In the genomic region with DNA sequence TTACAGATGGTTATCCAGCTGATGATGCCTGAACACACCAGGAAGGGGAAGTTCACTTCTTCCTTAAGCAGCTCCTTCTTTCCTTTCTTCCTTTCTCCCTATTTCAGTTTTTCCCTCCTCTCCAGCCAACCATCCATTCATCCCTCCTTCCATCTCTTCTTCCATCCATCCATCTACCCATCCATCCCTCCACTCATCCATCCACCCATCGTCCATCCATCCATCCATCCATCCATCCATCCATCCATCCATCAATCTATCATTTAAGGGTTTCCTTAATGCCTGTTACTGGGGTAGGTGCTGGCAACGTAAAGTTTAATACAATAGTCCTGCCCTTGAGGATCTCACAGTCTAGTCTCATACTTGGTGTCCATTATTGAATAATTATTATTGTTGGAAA, we compare ENCODE assay signal across 17 cellular contexts. TPM values are rescaled to one million over a fixed set of nuclear protein-coding genes. Genes with fewer than 3 reads are reported as not detected.
A peak's percentile ranks its signal among the peaks of the same experiment; 100 is the strongest.
DNase-seq lines count a peak whose midpoint lies in the region; ATAC-seq, FAIRE-seq and TF ChIP-seq lines count a peak whose summit lies in the region.
"Had no signal": no experiment of that assay in that cellular context is flagged by ENCODE, and none has a peak within 500 bp of the region (broad histone marks: within the 10 kb centered on the region; RNA-seq: fewer than 3 reads in every experiment).

No MANE protein-coding gene starts in this region.

- no peak for TF ChIP-seq POLR2A in breast epithelium (IDR thresholded peaks at IDR 0.05)
- no peak for TF ChIP-seq POLR2A in H54 (IDR thresholded peaks at IDR 0.05; ENCODE audit: low read depth, low read length)
- TF ChIP-seq POLR2A in spleen (IDR thresholded peaks at IDR 0.05) = no peak
- TF ChIP-seq POLR2A in thyroid gland (IDR thresholded peaks at IDR 0.05) = no peak

- POLR2A ChIA-PET in MCF 10A (lab: Yijun Ruan, JAX) = interaction anchor here (0.8 to 2.3 kb wide), 6 partner anchors 9 to 140 kb away, joined by 3 to 17 read pairs (median 6); partner anchors contain the start of gene C1orf21
- POLR2A ChIA-PET in activated CD4-positive, alpha-beta T cell treated with anti-CD3 and anti-CD28 coated beads, Interleukin-2, amount 10 ng/mL, durations not matched to agents 7 days and 5 days (lab: Charles Lee) = no interaction called here

- no peak for DNase-seq in MCF 10A (ENCODE audit: unreplicated experiment)
- DNase-seq in breast epithelium (ENCODE audit: low spot score in 2 of 2) = no peak
- no peak for DNase-seq in foreskin keratinocyte
- no peak for DNase-seq in mesothelial cell of epicardium (ENCODE audit: low spot score in 2 of 2, unreplicated experiment in 2 of 2)
- DNase-seq in H54 (ENCODE audit: insufficient read length, low spot score) = no peak
- no peak for DNase-seq in activated CD4-positive, alpha-beta T cell treated with anti-CD3 and anti-CD28 coated beads, Interleukin-2, amount 10 ng/mL, durations not matched to agents 7 days and 5 days
- no peak for DNase-seq in spleen
- no peak for DNase-seq in thyroid gland
- DNase-seq: 8988T; AML-193; CD4-positive, alpha-beta T cell; DMS79; H9 had no signal

- CTCF ChIA-PET in MCF 10A (lab: Yijun Ruan, JAX) = interaction anchor here (0.5 to 0.8 kb wide), 3 partner anchors 11 to 208 kb away, joined by 3 to 4 read pairs (median 3); no protein-coding TSS in a partner anchor
- CTCF ChIA-PET in activated CD4-positive, alpha-beta T cell treated with anti-CD3 and anti-CD28 coated beads, Interleukin-2, amount 10 ng/mL, durations not matched to agents 7 days and 5 days (lab: Charles Lee) = no interaction called here

- H3K27ac Mint-ChIP-seq in MCF 10A (ENCODE audit: low read depth, unreplicated experiment) = peak overlapping the region; percentile 17
- H3K27ac Mint-ChIP-seq in mesothelial cell of epicardium = peak overlapping the region; percentile 77
- no peak overlapping the region for H3K27ac Mint-ChIP-seq in activated CD4-positive, alpha-beta T cell treated with anti-CD3 and anti-CD28 coated beads, Interleukin-2, amount 10 ng/mL, durations not matched to agents 7 days and 5 days
- H3K27ac Mint-ChIP-seq: CD4-positive, alpha-beta T cell; GM23338; H9 had no signal

- H3K27me3 Mint-ChIP-seq in MCF 10A (ENCODE audit: insufficient read depth, unreplicated experiment) (no peaks in the 10 kb centered on the region), mesothelial cell of epicardium (ENCODE audit: low read depth) (no peaks in the 10 kb centered on the region)
- H3K27me3 Mint-ChIP-seq in activated CD4-positive, alpha-beta T cell treated with anti-CD3 and anti-CD28 coated beads, Interleukin-2, amount 10 ng/mL, durations not matched to agents 7 days and 5 days = no peaks in the 10 kb centered on the region

- H3K4me3 Mint-ChIP-seq in MCF 10A (ENCODE audit: unreplicated experiment) (no peak overlapping the region), mesothelial cell of epicardium (no peak overlapping the region)
- H3K4me3 Mint-ChIP-seq in activated CD4-positive, alpha-beta T cell treated with anti-CD3 and anti-CD28 coated beads, Interleukin-2, amount 10 ng/mL, durations not matched to agents 7 days and 5 days = no peak overlapping the region
- H3K4me3 Mint-ChIP-seq: CD4-positive, alpha-beta T cell; GM23338; H9 had no signal

- no peaks in the 10 kb centered on the region for H3K27me3 ChIP-seq in breast epithelium
- H3K27me3 ChIP-seq in foreskin keratinocyte = no peaks in the 10 kb centered on the region
- H3K27me3 ChIP-seq in spleen (replicated peaks in 1 of 7) = no peaks in the 10 kb centered on the region
- H3K27me3 ChIP-seq in thyroid gland = no peaks in the 10 kb centered on the region
- H3K27me3 ChIP-seq: BLaER1 treated with 17β-estradiol and CSF1 and Interleukin-3, amounts not matched to agents 10 nM and 100 nM had no signal

- H3K36me3 Mint-ChIP-seq in MCF 10A (ENCODE audit: insufficient read depth, unreplicated experiment) (peaks cover 11% of the 10 kb centered on the region), mesothelial cell of epicardium (peaks cover 2% of the 10 kb centered on the region)
- no peaks in the 10 kb centered on the region for H3K36me3 Mint-ChIP-seq in activated CD4-positive, alpha-beta T cell treated with anti-CD3 and anti-CD28 coated beads, Interleukin-2, amount 10 ng/mL, durations not matched to agents 7 days and 5 days (ENCODE audit: low read depth)

- H3K36me3 ChIP-seq in breast epithelium = no peaks in the 10 kb centered on the region
- no peaks in the 10 kb centered on the region for H3K36me3 ChIP-seq in spleen
- no peaks in the 10 kb centered on the region for H3K36me3 ChIP-seq in thyroid gland

- no TSS peak for BruUV-seq in MCF 10A (replicated peaks; lab: Mats Ljungman, UMichigan)

- no peaks in the 10 kb centered on the region for H3K9me3 Mint-ChIP-seq in MCF 10A (ENCODE audit: unreplicated experiment)
- peaks cover 5% of the 10 kb centered on the region for H3K9me3 Mint-ChIP-seq in mesothelial cell of epicardium
- H3K9me3 Mint-ChIP-seq in activated CD4-positive, alpha-beta T cell treated with anti-CD3 and anti-CD28 coated beads, Interleukin-2, amount 10 ng/mL, durations not matched to agents 7 days and 5 days = no peaks in the 10 kb centered on the region
- H3K9me3 Mint-ChIP-seq: CD4-positive, alpha-beta T cell; GM23338; H9 had no signal

- H3K4me1 Mint-ChIP-seq in MCF 10A (ENCODE audit: insufficient read depth, unreplicated experiment) = peaks cover 42% of the 10 kb centered on the region
- H3K4me1 Mint-ChIP-seq in mesothelial cell of epicardium = peaks cover 67% of the 10 kb centered on the region
- H3K4me1 Mint-ChIP-seq in activated CD4-positive, alpha-beta T cell treated with anti-CD3 and anti-CD28 coated beads, Interleukin-2, amount 10 ng/mL, durations not matched to agents 7 days and 5 days = no peaks in the 10 kb centered on the region

- ATAC-seq in foreskin keratinocyte = no peak
- ATAC-seq: GM12878, GM23338 had no signal

- WGBS in spleen, 5 donors = 61 to 89% (median 83%) methylated on average over 2 of the region's 2 CpGs
- 92 to 97% methylated on average over 2 of the region's 2 CpGs for WGBS in thyroid gland, 2 donors

- H3K4me3 ChIP-seq in breast epithelium = no peak overlapping the region
- H3K4me3 ChIP-seq in spleen = no peak overlapping the region
- H3K4me3 ChIP-seq in thyroid gland (replicated peaks in 1 of 3) = no peak overlapping the region
- H3K4me3 ChIP-seq: BLaER1 treated with 17β-estradiol and CSF1 and Interleukin-3, amounts not matched to agents 10 nM and 100 nM; GM12878; GM23338 had no signal

- no peak overlapping the region for H3K27ac ChIP-seq in breast epithelium
- peak overlapping the region; percentile 43 for H3K27ac ChIP-seq in foreskin keratinocyte
- no peak overlapping the region for H3K27ac ChIP-seq in spleen
- H3K27ac ChIP-seq in thyroid gland = no peak overlapping the region
- H3K27ac ChIP-seq: BLaER1 treated with 17β-estradiol and CSF1 and Interleukin-3, amounts not matched to agents 10 nM and 100 nM had no signal

- FAIRE-seq in H54 (lab: Jason Lieb, UNC) = no peak
- FAIRE-seq: GM12878 had no signal

- H3K9me3 ChIP-seq in breast epithelium (no peaks in the 10 kb centered on the region), spleen (no peaks in the 10 kb centered on the region), thyroid gland (no peaks in the 10 kb centered on the region)
- H3K9me3 ChIP-seq: BLaER1 treated with 17β-estradiol and CSF1 and Interleukin-3, amounts not matched to agents 10 nM and 100 nM had no signal

- intact Hi-C loops in MCF 10A (cut with micrococcal nuclease) (no loop called here), breast epithelium (cut with DNase I; ENCODE audit: low total_unique reads) (no loop called here), spleen (cut with DNase I; ENCODE audit: low total_unique reads) (no loop called here), thyroid gland (cut with DNase I) (no loop called here)

- peaks cover 0 to 5% of the 10 kb centered on the region in 2 donors for H3K4me1 ChIP-seq in breast epithelium
- peaks cover 69% of the 10 kb centered on the region for H3K4me1 ChIP-seq in foreskin keratinocyte
- peaks cover 0 to 46% (median 5%) of the 10 kb centered on the region in 6 donors for H3K4me1 ChIP-seq in spleen
- no peaks in the 10 kb centered on the region for H3K4me1 ChIP-seq in thyroid gland

- TF ChIP-seq CTCF in MCF 10A (IDR thresholded peaks at IDR 0.05; ENCODE audit: unreplicated experiment) = no peak
- TF ChIP-seq CTCF in breast epithelium (IDR thresholded peaks at IDR 0.05) = no peak
- no peak for TF ChIP-seq CTCF in foreskin keratinocyte (conservative IDR thresholded peaks at IDR 0.05)
- no peak for TF ChIP-seq CTCF in mesothelial cell of epicardium (IDR thresholded peaks at IDR 0.05; ENCODE audit: unreplicated experiment)
- TF ChIP-seq CTCF in spleen (IDR thresholded peaks at IDR 0.05 in 8 of 11, conservative IDR thresholded peaks at IDR 0.05 in 3 of 11) = no peak
- TF ChIP-seq CTCF in thyroid gland (IDR thresholded peaks at IDR 0.05) = no peak

RNA-seq across cellular contexts. Expression of gene C1orf21, which starts 36.8 kb away (rescaled TPM):
- total RNA-seq in MCF 10A (2022) = 23.2 and 25.3 TPM in 2 replicates
- 10 to 100 TPM; 31.5 to 75.7 (median 54.7) TPM for total RNA-seq in breast epithelium
- 37.7 and 40.3 TPM in 2 replicates for total RNA-seq in foreskin keratinocyte
- polyA plus RNA-seq in foreskin keratinocyte = 36.6 and 41.1 TPM in 2 replicates
- total RNA-seq in mesothelial cell of epicardium = 33.1 to 34.7 TPM (median 34.3 TPM) in 3 replicates
- 1 to 10 TPM; 7.4 to 8.1 TPM for total RNA-seq in activated CD4-positive, alpha-beta T cell treated with anti-CD3 and anti-CD28 coated beads, Interleukin-2, amount 10 ng/mL, durations not matched to agents 7 days and 5 days
- total RNA-seq in spleen = 10 to 100 TPM; 24.2 to 60.4 (median 39.5) TPM
- polyA plus RNA-seq in spleen = 10 to 100 TPM in 2 of 3 donors, 1 to 10 TPM in 1; 9.7 to 16.6 (median 13.0) TPM
- 10 to 100 TPM; 13.1 to 30.6 (median 22.1) TPM for total RNA-seq in thyroid gland
- total RNA-seq: G401 had no signal
